ENCODE assay signal across 38 cellular contexts in genomic region chr12:107500310-107500709, GRCh38.
"Had no signal": no experiment of that assay in that cellular context is flagged by ENCODE, and none has a peak within 500 bp of the region (broad histone marks: within the 10 kb centered on the region; RNA-seq: fewer than 3 reads in every experiment).

No MANE protein-coding gene starts in this region.

- H3K9me3 Mint-ChIP-seq: activated B cell treated with CpG ODN at 0.5 μM for 24 hours; activated CD8-positive, alpha-beta T cell treated with anti-CD3 and anti-CD28 coated beads for 36 hours; activated naive CD8-positive, alpha-beta T cell treated with anti-CD3 and anti-CD28 coated beads for 36 hours; activated T-cell treated with anti-CD3 and anti-CD28 coated beads, Interleukin-2, amount 50 U/mL, for 4 hours; T-helper 1 cell treated with Interleukin-12 subunit alpha and Interleukin-12 subunit beta and Interleukin-4 antibody, amounts not matched to agents 30 μg/mL and 1 μg/mL, for 36 hours had no signal

- H3K36me3 ChIP-seq: adrenal gland, brain microvascular endothelial cell, breast epithelium had no signal

- ATAC-seq: activated CD8-positive, alpha-beta T cell treated with anti-CD3 and anti-CD28 coated beads for 36 hours; activated naive CD4-positive, alpha-beta T cell treated with anti-CD3 and anti-CD28 coated beads, Interleukin-2, amount 50 U/mL, for 72 hours; activated T-cell treated with anti-CD3 and anti-CD28 coated beads, Interleukin-2, amount 50 U/mL, for 4 hours; activated T-cell treated with anti-CD3 and anti-CD28 coated beads, Interleukin-2, amount 50 U/mL, for 72 hours; activated T-helper 17 cell treated with anti-CD3 and anti-CD28 coated beads, Interleukin-2, amount 50 U/mL, for 72 hours; body of pancreas had no signal

- H3K9me3 ChIP-seq: adrenal gland, body of pancreas, breast epithelium had no signal

- H3K4me3 ChIP-seq: adrenal gland, body of pancreas, breast epithelium had no signal

- H3K4me1 ChIP-seq: adrenal gland, body of pancreas, breast epithelium had no signal

- H3K27me3 ChIP-seq: adrenal gland, body of pancreas, brain microvascular endothelial cell, breast epithelium had no signal

- FAIRE-seq: astrocyte, TTC549 had no signal

- H3K27me3 Mint-ChIP-seq: activated CD4-positive, alpha-beta memory T cell treated with anti-CD3 and anti-CD28 coated beads for 36 hours; activated CD4-positive, alpha-beta T cell treated with anti-CD3 and anti-CD28 coated beads, Interleukin-2, amount 10 ng/mL, durations not matched to agents 24 days and 14 days; activated CD8-positive, alpha-beta T cell treated with anti-CD3 and anti-CD28 coated beads for 36 hours; activated naive CD8-positive, alpha-beta T cell treated with anti-CD3 and anti-CD28 coated beads for 36 hours; activated T-helper 17 cell treated with anti-CD3 and anti-CD28 coated beads, Interleukin-2, amount 50 U/mL, for 72 hours had no signal

- H3K4me3 Mint-ChIP-seq: activated B cell treated with CpG ODN at 0.5 μM for 24 hours; activated CD4-positive, alpha-beta memory T cell treated with anti-CD3 and anti-CD28 coated beads for 36 hours; activated CD4-positive, alpha-beta T cell treated with anti-CD3 and anti-CD28 coated beads, Interleukin-2, amount 10 ng/mL, durations not matched to agents 24 days and 14 days; activated CD8-positive, alpha-beta T cell treated with anti-CD3 and anti-CD28 coated beads for 36 hours; activated naive CD4-positive, alpha-beta T cell treated with anti-CD3 and anti-CD28 coated beads for 36 hours; activated naive CD8-positive, alpha-beta T cell treated with anti-CD3 and anti-CD28 coated beads for 36 hours; activated T-cell treated with anti-CD3 and anti-CD28 coated beads, Interleukin-2, amount 50 U/mL, for 4 hours; activated T-cell treated with anti-CD3 and anti-CD28 coated beads, Interleukin-2, amount 50 U/mL, for 72 hours; activated T-helper 1 cell treated with anti-CD3 and anti-CD28 coated beads, Interleukin-12 subunit alpha, Interleukin-12 subunit beta, Interleukin-2, Interleukin-4 antibody, amounts not matched to agents 30 ng/mL and 10 ng/mL and 1 ng/mL, durations not matched to agents 14 hours and 24 hours and 36 hours; activated T-helper 17 cell treated with anti-CD3 and anti-CD28 coated beads, Interleukin-2, amount 50 U/mL, for 72 hours; T-helper 1 cell treated with Interleukin-12 subunit alpha and Interleukin-12 subunit beta and Interleukin-4 antibody, amounts not matched to agents 30 μg/mL and 1 μg/mL, for 36 hours; T-helper 2 cell treated with Interferon-gamma antibody and Interleukin-4, amounts not matched to agents 5 μg/mL and 100 μg/mL, for 36 hours had no signal

- H3K4me1 Mint-ChIP-seq: activated B cell treated with CpG ODN at 0.5 μM for 24 hours; activated CD4-positive, alpha-beta T cell treated with anti-CD3 and anti-CD28 coated beads, Interleukin-2, amount 10 ng/mL, durations not matched to agents 24 days and 14 days had no signal

- H3K27ac Mint-ChIP-seq: activated B cell treated with CpG ODN at 0.5 μM for 24 hours; activated CD4-positive, alpha-beta memory T cell treated with anti-CD3 and anti-CD28 coated beads for 36 hours; activated CD4-positive, alpha-beta T cell treated with anti-CD3 and anti-CD28 coated beads, Interleukin-2, amount 10 ng/mL, durations not matched to agents 24 days and 14 days; activated CD8-positive, alpha-beta T cell treated with anti-CD3 and anti-CD28 coated beads for 36 hours; activated naive CD4-positive, alpha-beta T cell treated with anti-CD3 and anti-CD28 coated beads for 36 hours; activated naive CD8-positive, alpha-beta T cell treated with anti-CD3 and anti-CD28 coated beads for 36 hours; activated T-cell treated with anti-CD3 and anti-CD28 coated beads, Interleukin-2, amount 50 U/mL, for 72 hours; activated T-helper 1 cell treated with anti-CD3 and anti-CD28 coated beads, Interleukin-12 subunit alpha, Interleukin-12 subunit beta, Interleukin-2, Interleukin-4 antibody, amounts not matched to agents 30 ng/mL and 10 ng/mL and 1 ng/mL, durations not matched to agents 14 hours and 24 hours and 36 hours; activated T-helper 17 cell treated with anti-CD3 and anti-CD28 coated beads, Interleukin-2, amount 50 U/mL, for 72 hours; T-helper 1 cell treated with Interleukin-12 subunit alpha and Interleukin-12 subunit beta and Interleukin-4 antibody, amounts not matched to agents 30 μg/mL and 1 μg/mL, for 36 hours; T-helper 2 cell treated with Interferon-gamma antibody and Interleukin-4, amounts not matched to agents 5 μg/mL and 100 μg/mL, for 36 hours had no signal

- DNase-seq: activated B cell treated with CpG ODN at 0.5 μM for 24 hours; activated CD4-positive, alpha-beta memory T cell treated with anti-CD3 and anti-CD28 coated beads for 36 hours; activated CD4-positive, alpha-beta T cell treated with anti-CD3 and anti-CD28 coated beads for 4 hours; activated CD4-positive, alpha-beta T cell treated with anti-CD3 and anti-CD28 coated beads, Interleukin-2, amount 10 ng/mL, durations not matched to agents 24 days and 14 days; activated CD4-positive, alpha-beta T cell treated with anti-CD3 and anti-CD28 coated beads, Interleukin-2, amount 50 U/mL, for 1 hour; activated CD4-positive, alpha-beta T cell treated with anti-CD3 and anti-CD28 coated beads, Interleukin-2, amount 50 U/mL, for 4 hours; activated CD4-positive, CD25-positive, alpha-beta regulatory T cell treated with anti-CD3 and anti-CD28 coated beads, Interleukin-2, amount 50 U/mL, for 72 hours; activated CD8-positive, alpha-beta memory T cell treated with anti-CD3 and anti-CD28 coated beads, Interleukin-2, amount 50 U/mL, for 4 hours; activated CD8-positive, alpha-beta T cell treated with anti-CD3 and anti-CD28 coated beads for 36 hours; activated effector memory CD4-positive, alpha-beta T cell treated with anti-CD3 and anti-CD28 coated beads, Interleukin-2, amount 50 U/mL, for 16 hours; activated gamma-delta T cell treated with Interleukin-2 at 50 U/mL for 16 hours; activated naive CD4-positive, alpha-beta T cell; activated naive CD4-positive, alpha-beta T cell treated with anti-CD3 and anti-CD28 coated beads for 36 hours; activated naive CD4-positive, alpha-beta T cell treated with anti-CD3 and anti-CD28 coated beads, Interleukin-2, amount 50 U/mL, for 16 hours; activated naive CD8-positive, alpha-beta T cell treated with anti-CD3 and anti-CD28 coated beads for 36 hours; activated T-cell treated with anti-CD3 and anti-CD28 coated beads for 4 hours; activated T-cell treated with anti-CD3 and anti-CD28 coated beads, Interleukin-2, amount 50 U/mL, for 1 hour; activated T-cell treated with anti-CD3 and anti-CD28 coated beads, Interleukin-2, amount 50 U/mL, for 4 hours; activated T-cell treated with anti-CD3 and anti-CD28 coated beads, Interleukin-2, amount 50 U/mL, for 72 hours; adrenal gland; amniotic stem cell; aorta; body of pancreas; brain microvascular endothelial cell; central memory CD4-positive, alpha-beta T cell; SW 1271; T-helper 1 cell; T-helper 2 cell; T-helper 9 cell had no signal

- H3K36me3 Mint-ChIP-seq: activated CD4-positive, alpha-beta memory T cell treated with anti-CD3 and anti-CD28 coated beads for 36 hours had no signal

- H3K27ac ChIP-seq: adrenal gland, body of pancreas, brain microvascular endothelial cell, breast epithelium, VCaP had no signal
